ENCODE assay signal across 11 cellular contexts in genomic region chr13:40236566-40237168, GRCh38.
A peak's percentile ranks its signal among the peaks of the same experiment; 100 is the strongest.
DNase-seq lines count a peak whose midpoint lies in the region; ATAC-seq and TF ChIP-seq lines count a peak whose summit lies in the region.
"Had no signal": no experiment of that assay in that cellular context is flagged by ENCODE, and none has a peak within 500 bp of the region (broad histone marks: within the 10 kb centered on the region; RNA-seq: fewer than 3 reads in every experiment).

No MANE protein-coding gene starts in this region.

- 66 to 72% (median 67%) methylated on average over 12 of the region's 12 CpGs for WGBS in adipose tissue, 3 donors
- WGBS in tibial nerve, 2 donors: 55 to 66% methylated on average over 11 to 12 of the region's 12 CpGs

- TF ChIP-seq CTCF in fibroblast of villous mesenchyme (IDR thresholded peaks at IDR 0.05; ENCODE audit: insufficient read depth, low read depth, low read length) (no peak), tibial nerve (IDR thresholded peaks at IDR 0.05) (no peak)

- H3K27ac Mint-ChIP-seq in activated CD4-positive, alpha-beta T cell treated with anti-CD3 and anti-CD28 coated beads, Interleukin-2, amount 10 ng/mL, durations not matched to agents 7 days and 5 days: no peak overlapping the region
- H3K27ac Mint-ChIP-seq: activated naive CD4-positive, alpha-beta T cell treated with anti-CD3 and anti-CD28 coated beads, Interleukin-2, amount 50 U/mL, for 24 hours; CD14-positive monocyte had no signal

- H3K4me1 Mint-ChIP-seq in activated CD4-positive, alpha-beta T cell treated with anti-CD3 and anti-CD28 coated beads, Interleukin-2, amount 10 ng/mL, durations not matched to agents 7 days and 5 days: no peaks in the 10 kb centered on the region
- H3K4me1 Mint-ChIP-seq: CD14-positive monocyte had no signal

- H3K4me3 ChIP-seq in fibroblast of villous mesenchyme (ENCODE audit: low read depth, low read length) (no peak overlapping the region), tibial nerve (no peak overlapping the region)

- no peaks in the 10 kb centered on the region for H3K27me3 Mint-ChIP-seq in activated CD4-positive, alpha-beta T cell treated with anti-CD3 and anti-CD28 coated beads, Interleukin-2, amount 10 ng/mL, durations not matched to agents 7 days and 5 days
- H3K27me3 Mint-ChIP-seq: activated naive CD4-positive, alpha-beta T cell treated with anti-CD3 and anti-CD28 coated beads, Interleukin-2, amount 50 U/mL, for 24 hours had no signal

- intact Hi-C loops in posterior cingulate gyrus (cut with DNase I): no loop called here

- no peak for ATAC-seq in GM21381 (IDR thresholded peaks at IDR 0.05; ENCODE audit: unreplicated experiment)

- no peaks in the 10 kb centered on the region for H3K36me3 ChIP-seq in tibial nerve

- H3K36me3 Mint-ChIP-seq in activated CD4-positive, alpha-beta T cell treated with anti-CD3 and anti-CD28 coated beads, Interleukin-2, amount 10 ng/mL, durations not matched to agents 7 days and 5 days (ENCODE audit: low read depth): no peaks in the 10 kb centered on the region
- H3K36me3 Mint-ChIP-seq: activated naive CD4-positive, alpha-beta T cell treated with anti-CD3 and anti-CD28 coated beads, Interleukin-2, amount 50 U/mL, for 24 hours; CD14-positive monocyte had no signal

- peak; percentile 3 to 38 for TF ChIP-seq EP300 in tibial nerve (IDR thresholded peaks at IDR 0.05)

- H3K4me1 ChIP-seq in tibial nerve: peaks cover 0 to 41% (median 15%) of the 10 kb centered on the region in 4 donors

- DNase-seq in fibroblast of villous mesenchyme (ENCODE audit: low read depth): peak; percentile 79
- peak; percentile 42 for DNase-seq in mucosa of gallbladder (ENCODE audit: low spot score)
- DNase-seq in tibial nerve (ENCODE audit: low spot score in 2 of 2): peak; percentile 59 to 81
- no peak for DNase-seq in NCI-H146 (lab: John Stamatoyannopoulos, UW)
- DNase-seq in posterior cingulate gyrus: no peak
- no peak for DNase-seq in activated CD4-positive, alpha-beta T cell treated with anti-CD3 and anti-CD28 coated beads, Interleukin-2, amount 10 ng/mL, durations not matched to agents 7 days and 5 days
- DNase-seq: NCI-H2107 had no signal

- peaks cover 5% of the 10 kb centered on the region for H3K9me3 Mint-ChIP-seq in activated CD4-positive, alpha-beta T cell treated with anti-CD3 and anti-CD28 coated beads, Interleukin-2, amount 10 ng/mL, durations not matched to agents 7 days and 5 days
- H3K9me3 Mint-ChIP-seq: activated naive CD4-positive, alpha-beta T cell treated with anti-CD3 and anti-CD28 coated beads, Interleukin-2, amount 50 U/mL, for 24 hours had no signal

- TF ChIP-seq POLR2A in tibial nerve (IDR thresholded peaks at IDR 0.05): no peak

- POLR2A ChIA-PET in activated CD4-positive, alpha-beta T cell treated with anti-CD3 and anti-CD28 coated beads, Interleukin-2, amount 10 ng/mL, durations not matched to agents 7 days and 5 days (lab: Charles Lee): no interaction called here

- H3K9me3 ChIP-seq in tibial nerve: no peaks in the 10 kb centered on the region

- CTCF ChIA-PET in activated CD4-positive, alpha-beta T cell treated with anti-CD3 and anti-CD28 coated beads, Interleukin-2, amount 10 ng/mL, durations not matched to agents 7 days and 5 days (lab: Charles Lee): no interaction called here

- no peak overlapping the region for H3K4me3 Mint-ChIP-seq in activated CD4-positive, alpha-beta T cell treated with anti-CD3 and anti-CD28 coated beads, Interleukin-2, amount 10 ng/mL, durations not matched to agents 7 days and 5 days
- H3K4me3 Mint-ChIP-seq: activated naive CD4-positive, alpha-beta T cell treated with anti-CD3 and anti-CD28 coated beads, Interleukin-2, amount 50 U/mL, for 24 hours; CD14-positive monocyte had no signal

- no peaks in the 10 kb centered on the region for H3K27me3 ChIP-seq in tibial nerve

- peak overlapping the region; percentile 51 for H3K27ac ChIP-seq in adipose tissue (ENCODE audit: low read depth, low read length)
- H3K27ac ChIP-seq in tibial nerve: peak overlapping the region; percentile 75 to 92 (median 82)

Comparison
In these comparisons a context has a peak if more than half of its experiments do, and no peak if none do; other contexts are left out.
1. DNase-seq: peak in fibroblast of villous mesenchyme (single experiment), mucosa of gallbladder (single experiment) and tibial nerve (2 of 2); none in NCI-H146 (single experiment), posterior cingulate gyrus (0 of 10) and activated CD4-positive, alpha-beta T cell treated with anti-CD3 and anti-CD28 coated beads, Interleukin-2, amount 10 ng/mL, durations not matched to agents 7 days and 5 days (single experiment).